In genomic region chr3:23748398-23749110, GRCh38 we compare ENCODE assay signal across 1 cellular context.
TF ChIP-seq lines count a peak whose summit lies in the region.

No MANE protein-coding gene starts in this region.

TF ChIP-seq in K562, 482 proteins besides CTCF, POLR2A, EP300 and RAD21 (continued from another document):
- TF ChIP-seq PKNOX1 (IDR thresholded peaks at IDR 0.05): no peak
